Comparison of ENCODE assay signal across 8 cellular contexts in genomic region chr3:11601446-11602241, GRCh38. TPM values are rescaled to one million over a fixed set of nuclear protein-coding genes. Genes with fewer than 3 reads are reported as not detected.
DNase-seq lines count a peak whose midpoint lies in the region; ATAC-seq and TF ChIP-seq lines count a peak whose summit lies in the region.

No MANE protein-coding gene starts in this region.

- H3K4me3 ChIP-seq in Peyer's patch = peak overlapping the region in 1 of 4 donors; percentile 1
- H3K4me3 ChIP-seq in fibroblast of mammary gland (ENCODE audit: control insufficient read depth, low read depth, low read length) = no peak overlapping the region
- no peak overlapping the region for H3K4me3 ChIP-seq in skeletal muscle cell (ENCODE audit: low read depth, low read length)
- no peak overlapping the region for H3K4me3 ChIP-seq in effector memory CD4-positive, alpha-beta T cell (ENCODE audit: insufficient read depth, low read depth, low read length, poor library complexity, severe bottlenecking)

- no peak for TF ChIP-seq CTCF in Peyer's patch (IDR thresholded peaks at IDR 0.05)
- TF ChIP-seq CTCF in fibroblast of mammary gland (conservative IDR thresholded peaks at IDR 0.05; ENCODE audit: control insufficient read depth, insufficient read depth, low read depth, low read length) = no peak

- no peaks in the 10 kb centered on the region for H3K9me3 ChIP-seq in Peyer's patch
- no peaks in the 10 kb centered on the region for H3K9me3 ChIP-seq in effector memory CD4-positive, alpha-beta T cell (ENCODE audit: control insufficient read depth, low read length)

- DNase-seq in Peyer's patch (peak in 2 of 3 donors; percentile 74 to 81), fibroblast of mammary gland (ENCODE audit: low read depth) (peak; percentile 82), skeletal muscle cell (ENCODE audit: low read depth) (peak; percentile 49), NCI-H2107 treated with DMSO at 0.1 percent for 48 hours (lab: John Stamatoyannopoulos, UW; ENCODE audit: unreplicated experiment) (no peak), UCSD-AML1 (lab: John Stamatoyannopoulos, UW; ENCODE audit: unreplicated experiment) (no peak)
- no peak for DNase-seq in effector memory CD4-positive, alpha-beta T cell

- H3K27me3 ChIP-seq in Peyer's patch = no peaks in the 10 kb centered on the region
- H3K27me3 ChIP-seq in effector memory CD4-positive, alpha-beta T cell (replicated peaks; ENCODE audit: control insufficient read depth, insufficient read depth, low read length, poor library complexity, severe bottlenecking) = no peaks in the 10 kb centered on the region

- no peak for TF ChIP-seq POLR2A in Peyer's patch (IDR thresholded peaks at IDR 0.05)

- peak; percentile 90 for ATAC-seq in GM18873 (IDR thresholded peaks at IDR 0.05; ENCODE audit: low FRiP score, unreplicated experiment)
- peak; percentile 96 for ATAC-seq in HG02759 (IDR thresholded peaks at IDR 0.05; ENCODE audit: unreplicated experiment)

- peak overlapping the region; percentile 52 to 88 (median 66) for H3K27ac ChIP-seq in Peyer's patch
- H3K27ac ChIP-seq in effector memory CD4-positive, alpha-beta T cell (ENCODE audit: insufficient read depth, low read length, poor library complexity, severe bottlenecking) = no peak overlapping the region

- peaks cover 0 to 13% (median 0%) of the 10 kb centered on the region in 3 donors for H3K36me3 ChIP-seq in Peyer's patch
- peaks cover 20% of the 10 kb centered on the region for H3K36me3 ChIP-seq in effector memory CD4-positive, alpha-beta T cell (ENCODE audit: control insufficient read depth, insufficient read depth, low read length)

- peaks cover 0 to 12% (median 0%) of the 10 kb centered on the region in 4 donors for H3K4me1 ChIP-seq in Peyer's patch
- no peaks in the 10 kb centered on the region for H3K4me1 ChIP-seq in effector memory CD4-positive, alpha-beta T cell (ENCODE audit: control insufficient read depth, insufficient read depth, low read length, poor library complexity, severe bottlenecking)

RNA-seq across cellular contexts. Expression of gene VGLL4, which starts 42.1 kb away (rescaled TPM):
- total RNA-seq in Peyer's patch = 10 to 100 TPM; 41.7 to 66.7 (median 59.4) TPM

Comparison
In these comparisons a context has a peak if more than half of its experiments do, and no peak if none do; other contexts are left out.
1. DNase-seq: peak in Peyer's patch (2 of 3), fibroblast of mammary gland (single experiment) and skeletal muscle cell (single experiment); none in NCI-H2107 treated with DMSO at 0.1 percent for 48 hours (single experiment), effector memory CD4-positive, alpha-beta T cell (0 of 3) and UCSD-AML1 (single experiment).